In genomic region chr6:4645713-4646356, GRCh38 we compare ENCODE assay signal across 22 cellular contexts.
DNase-seq lines count a peak whose midpoint lies in the region; ATAC-seq and TF ChIP-seq lines count a peak whose summit lies in the region.
"Had no signal": no experiment of that assay in that cellular context is flagged by ENCODE, and none has a peak within 500 bp of the region (broad histone marks: within the 10 kb centered on the region; RNA-seq: fewer than 3 reads in every experiment).

No MANE protein-coding gene starts in this region.

- H3K27me3 Mint-ChIP-seq in nephron progenitor cell (ENCODE audit: low read depth, poor library complexity) = no peaks in the 10 kb centered on the region

- peaks cover 12% of the 10 kb centered on the region for H3K4me1 Mint-ChIP-seq in nephron progenitor cell

- H3K4me3 ChIP-seq in GM12864 (ENCODE audit: low read depth, low read length) = no peak overlapping the region
- no peak overlapping the region for H3K4me3 ChIP-seq in upper lobe of left lung
- H3K4me3 ChIP-seq: sigmoid colon had no signal

- H3K36me3 Mint-ChIP-seq in nephron progenitor cell (ENCODE audit: low read depth) = peaks cover 7% of the 10 kb centered on the region
- H3K36me3 Mint-ChIP-seq: CD14-positive monocyte; naive thymus-derived CD4-positive, alpha-beta T cell had no signal

- peaks cover 21% of the 10 kb centered on the region for H3K9me3 Mint-ChIP-seq in nephron progenitor cell
- H3K9me3 Mint-ChIP-seq: naive thymus-derived CD4-positive, alpha-beta T cell had no signal

- H3K4me3 Mint-ChIP-seq in nephron progenitor cell = no peak overlapping the region
- H3K4me3 Mint-ChIP-seq: CD14-positive monocyte had no signal

- peak overlapping the region; percentile 82 for H3K27ac ChIP-seq in epithelial cell of prostate
- H3K27ac ChIP-seq in upper lobe of left lung = no peak overlapping the region
- H3K27ac ChIP-seq: parathyroid adenoma, sigmoid colon had no signal

- H3K27me3 ChIP-seq in upper lobe of left lung = no peaks in the 10 kb centered on the region
- H3K27me3 ChIP-seq: sigmoid colon had no signal

- no peaks in the 10 kb centered on the region for H3K9me3 ChIP-seq in upper lobe of left lung
- H3K9me3 ChIP-seq: sigmoid colon had no signal

- TF ChIP-seq EP300 in upper lobe of left lung (IDR thresholded peaks at IDR 0.05) = no peak

- H3K36me3 ChIP-seq in upper lobe of left lung = no peaks in the 10 kb centered on the region
- H3K36me3 ChIP-seq: sigmoid colon had no signal

- H3K27ac Mint-ChIP-seq in nephron progenitor cell = peak overlapping the region; percentile 80
- H3K27ac Mint-ChIP-seq: CD14-positive monocyte; naive thymus-derived CD4-positive, alpha-beta T cell had no signal

- peaks cover 7 to 10% (median 8%) of the 10 kb centered on the region in 4 donors for H3K4me1 ChIP-seq in upper lobe of left lung
- H3K4me1 ChIP-seq: parathyroid adenoma had no signal

- peak; percentile 3 for TF ChIP-seq CTCF in GM12864 (IDR thresholded peaks at IDR 0.05; ENCODE audit: low read depth, low read length, missing control alignments)
- TF ChIP-seq CTCF in nephron progenitor cell (IDR thresholded peaks at IDR 0.05) = no peak
- no peak for TF ChIP-seq CTCF in upper lobe of left lung (IDR thresholded peaks at IDR 0.05)

- 77 to 91% methylated on average over 5 of the region's 5 CpGs for WGBS in upper lobe of left lung, 2 donors

- no peak for TF ChIP-seq POLR2A in upper lobe of left lung (IDR thresholded peaks at IDR 0.05)

- in situ Hi-C loops in SK-MEL-5 (cut with HindIII; ENCODE audit: low pct_unique_long_range_greater_than_20kb, low sequenced_read_pairs) = no loop called here

- DNase-seq in GM12864 (ENCODE audit: low read depth) (no peak), SK-MEL-5 (ENCODE audit: low read depth, low spot score) (peak; percentile 31), epithelial cell of prostate (ENCODE audit: low read depth, low spot score) (no peak), nephron progenitor cell (no peak), COLO668 (lab: John Stamatoyannopoulos, UW; ENCODE audit: unreplicated experiment) (no peak), occipital lobe (lab: John Stamatoyannopoulos, UW) (no peak), upper lobe of left lung (no peak)
- DNase-seq in activated T-cell treated with anti-CD3 and anti-CD28 coated beads, Interleukin-2, amount 50 U/mL, for 1 hour = no peak
- DNase-seq: activated naive CD4-positive, alpha-beta T cell treated with anti-CD3 and anti-CD28 coated beads, Interleukin-2, amount 50 U/mL, for 16 hours; activated T-cell treated with anti-CD3 and anti-CD28 coated beads, Interleukin-2, amount 50 U/mL, for 48 hours; central memory CD4-positive, alpha-beta T cell; DMS153; Kasumi-1; naive thymus-derived CD4-positive, alpha-beta T cell; NCI-H1048; NCI-H187; NCI-H748 treated with DMSO at 0.1 percent for 48 hours; Right ventricle myocardium superior; sigmoid colon; substantia nigra had no signal

- no peak for ATAC-seq in upper lobe of left lung (ENCODE audit: low FRiP score in 2 of 2)
- ATAC-seq: naive thymus-derived CD4-positive, alpha-beta T cell had no signal
